Comparison of ENCODE assay signal across 10 cellular contexts in the genomic region with DNA sequence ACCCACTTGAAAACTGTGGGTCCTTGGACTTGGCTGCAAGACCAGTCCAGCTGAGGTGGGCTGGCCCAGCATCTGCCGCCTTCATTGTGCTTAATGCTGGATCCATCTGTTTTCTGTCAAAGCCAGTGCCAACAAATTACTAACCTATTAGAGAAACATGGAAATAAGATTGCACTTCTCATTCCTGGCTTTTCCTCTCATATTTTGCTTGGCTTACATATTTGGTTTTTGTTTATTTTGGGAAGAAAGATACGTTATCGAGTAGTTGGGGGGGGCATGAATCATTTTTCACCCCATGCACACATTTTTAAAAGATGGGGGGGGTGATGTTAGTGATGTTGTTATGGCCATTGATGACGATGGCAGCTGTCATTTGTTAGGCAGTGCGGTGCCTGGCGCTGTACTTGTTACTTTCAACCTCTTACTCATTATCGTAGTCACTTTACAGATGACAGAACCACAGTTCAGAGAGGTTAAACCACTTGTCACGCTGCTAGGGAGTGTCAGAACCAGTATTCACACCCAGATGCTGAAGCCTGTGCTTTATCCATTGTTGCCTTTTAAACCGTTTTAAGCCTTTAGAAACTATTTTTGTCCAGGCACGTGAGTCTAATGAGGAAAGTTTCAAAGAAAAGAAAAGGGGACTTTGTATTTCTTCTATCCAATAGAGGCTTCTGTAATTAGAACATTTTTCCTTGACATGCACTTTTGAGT.
DNase-seq lines count a peak whose midpoint lies in the region; ATAC-seq, FAIRE-seq and TF ChIP-seq lines count a peak whose summit lies in the region.
"Had no signal": no experiment of that assay in that cellular context is flagged by ENCODE, and none has a peak within 500 bp of the region (broad histone marks: within the 10 kb centered on the region; RNA-seq: fewer than 3 reads in every experiment).

No MANE protein-coding gene starts in this region.

- ATAC-seq in HG03175 (IDR thresholded peaks at IDR 0.05; ENCODE audit: unreplicated experiment) (peak; percentile 58), HG02642 (IDR thresholded peaks at IDR 0.05; ENCODE audit: poor library complexity, unreplicated experiment) (no peak), HG03378 (IDR thresholded peaks at IDR 0.05; ENCODE audit: unreplicated experiment) (no peak)

- DNase-seq in AG08395 (ENCODE audit: low spot score) = peak; percentile 75
- peak; percentile 87 for DNase-seq in astrocyte of the spinal cord (ENCODE audit: low read depth, low spot score)
- no peak for DNase-seq in GF-D8 (lab: John Stamatoyannopoulos, UW)
- DNase-seq in GM19239 (ENCODE audit: insufficient read length, low spot score) = no peak
- DNase-seq: SHP77 treated with DMSO at 0.1 percent for 48 hours had no signal

- H3K36me3 ChIP-seq in mesodermal cell (ENCODE audit: control insufficient read depth, insufficient read depth, low read length) = peaks cover 34% of the 10 kb centered on the region

- in situ Hi-C loops in astrocyte of the spinal cord (cut with HindIII; ENCODE audit: low sequenced_read_pairs) = no loop called here

- WGBS in mesodermal cell (ENCODE audit: insufficient coverage in 2 of 2), 2 experiments = 82 to 94% methylated on average over 5 to 6 of the region's 10 CpGs

- no peak for FAIRE-seq in GM19239 (lab: Jason Lieb, UNC)
- FAIRE-seq: endometrium had no signal

- peaks cover 29% of the 10 kb centered on the region for H3K4me1 ChIP-seq in mesodermal cell (ENCODE audit: control insufficient read depth, insufficient read depth, low read length, poor library complexity, severe bottlenecking)

- H3K4me3 ChIP-seq in astrocyte of the spinal cord (ENCODE audit: low read depth, low read length) = no peak overlapping the region
- H3K4me3 ChIP-seq in mesodermal cell (ENCODE audit: extremely low read depth, insufficient read depth, low read length, poor library complexity, severe bottlenecking) = no peak overlapping the region

- no peaks in the 10 kb centered on the region for H3K9me3 ChIP-seq in mesodermal cell (ENCODE audit: control insufficient read depth, low read length)

- H3K27ac ChIP-seq in mesodermal cell (ENCODE audit: low read depth, low read length, severe bottlenecking) = peak overlapping the region; percentile 49

- TF ChIP-seq CTCF in astrocyte of the spinal cord (IDR thresholded peaks at IDR 0.05; ENCODE audit: low read depth, low read length) = no peak

Comparison
In these comparisons a context has a peak if more than half of its experiments do, and no peak if none do; other contexts are left out.
1. DNase-seq: peak in AG08395 (single experiment) and astrocyte of the spinal cord (single experiment); none in GF-D8 (single experiment) and GM19239 (single experiment).